In the genomic region with DNA sequence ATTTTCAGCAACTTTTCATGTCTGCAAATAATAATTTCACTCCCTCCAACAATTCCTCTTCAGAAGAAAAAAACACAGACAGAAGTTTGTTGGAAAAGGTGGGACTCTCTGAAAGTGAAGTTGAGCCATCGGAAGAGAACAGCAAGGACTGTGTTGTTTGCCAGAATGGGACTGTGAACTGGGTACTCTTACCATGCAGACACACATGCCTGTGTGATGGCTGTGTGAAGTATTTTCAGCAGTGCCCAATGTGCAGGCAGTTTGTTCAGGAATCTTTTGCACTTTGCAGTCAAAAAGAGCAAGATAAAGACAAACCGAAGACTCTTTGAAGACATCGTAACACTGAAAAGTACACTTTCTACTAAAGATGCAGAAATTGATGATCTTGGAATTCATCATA, we compare ENCODE assay signal across 19 cellular contexts. TPM values are rescaled to one million over a fixed set of nuclear protein-coding genes. Genes with fewer than 3 reads are reported as not detected.
"Had no signal": no experiment of that assay in that cellular context is flagged by ENCODE, and none has a peak within 500 bp of the region (broad histone marks: within the 10 kb centered on the region; RNA-seq: fewer than 3 reads in every experiment).

No MANE protein-coding gene starts in this region.

- H3K4me3 ChIP-seq: colonic mucosa, right atrium auricular region, sigmoid colon, skin epidermis, stomach, thoracic aorta, transverse colon had no signal

- H3K36me3 ChIP-seq: colonic mucosa had no signal

- H3K27ac ChIP-seq: colonic mucosa, foreskin keratinocyte, neutrophil, right atrium auricular region, sigmoid colon, skin epidermis, stomach, thoracic aorta, transverse colon had no signal

- FAIRE-seq: endothelial cell of umbilical vein had no signal

- H3K9me3 ChIP-seq: colonic mucosa, neutrophil, right atrium auricular region, sigmoid colon, stomach, thoracic aorta, transverse colon had no signal

- ATAC-seq: foreskin keratinocyte; naive thymus-derived CD8-positive, alpha-beta T cell had no signal

- H3K4me1 ChIP-seq: colonic mucosa, foreskin keratinocyte, sigmoid colon had no signal

- H3K27me3 ChIP-seq: colonic mucosa, foreskin keratinocyte, neutrophil, right atrium auricular region, sigmoid colon, stomach, transverse colon had no signal

- DNase-seq: colonic mucosa; dermis blood vessel endothelial cell; endodermal cell; erythroblast; foreskin keratinocyte; hippocampal formation; mammary epithelial cell; naive thymus-derived CD8-positive, alpha-beta T cell; sigmoid colon; stimulated activated CD4-positive, alpha-beta T cell treated with anti-CD3 and anti-CD28 coated beads, Interleukin-12 subunit alpha, Interleukin-12 subunit beta, amount 100 ng/mL, for 4 hours; stimulated activated naive CD4-positive, alpha-beta T cell; stomach; substantia nigra; transverse colon had no signal

RNA-seq across cellular contexts. Expression of a gene that starts 28.9 kb away (rescaled TPM):
- polyA plus RNA-seq: naive thymus-derived CD8-positive, alpha-beta T cell had no signal
